In the genomic region with DNA sequence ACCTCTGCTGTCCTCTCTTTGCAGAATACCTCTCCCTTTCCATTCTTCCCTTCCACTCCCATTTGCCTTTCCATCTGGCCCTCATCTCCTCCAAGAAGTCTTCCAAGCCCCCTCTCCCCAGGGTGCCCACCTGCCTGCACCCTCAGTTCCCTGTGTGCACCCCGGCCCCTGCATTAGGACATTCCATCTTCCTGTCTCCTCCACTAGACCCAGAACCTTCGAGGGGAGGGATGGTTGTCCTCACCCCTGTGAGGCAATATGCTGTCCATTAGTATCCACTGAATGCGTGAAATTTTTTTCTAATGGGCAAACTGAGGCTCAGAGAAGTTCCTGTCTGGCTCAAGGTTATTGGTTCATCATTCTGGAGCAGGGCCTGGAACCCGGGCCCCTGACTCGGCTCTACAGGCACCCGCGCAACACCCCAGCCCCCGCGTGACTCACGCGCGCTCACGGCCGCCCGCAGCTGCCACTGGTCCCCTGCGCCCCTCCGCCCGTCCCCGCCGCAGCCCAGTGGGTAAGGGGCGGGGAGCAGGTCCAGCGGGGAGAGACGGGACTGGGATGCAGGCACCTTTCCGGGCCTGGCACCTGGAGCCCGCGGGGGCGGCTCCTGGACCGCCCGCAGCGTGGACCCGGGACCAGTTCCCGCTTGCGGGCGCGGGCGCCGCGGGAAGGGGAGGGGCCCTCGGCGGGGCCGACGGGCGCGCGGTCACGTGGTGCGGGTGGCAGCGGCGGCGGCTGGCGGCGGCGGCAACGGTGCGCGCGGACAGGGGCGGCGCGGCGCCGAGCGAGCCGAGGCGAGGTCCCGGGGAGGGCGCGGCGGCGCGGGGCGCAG, we compare ENCODE assay signal across 1 cellular context.
TF ChIP-seq lines count a peak whose summit lies in the region.

No MANE protein-coding gene starts in this region.

TF ChIP-seq in endothelial cell of umbilical vein, 7 proteins besides CTCF, POLR2A, EP300 and RAD21:
- TF ChIP-seq POLR2AphosphoS5 (IDR thresholded peaks at IDR 0.05; ENCODE audit: insufficient read depth, low read depth, low read length): no peak
- TF ChIP-seq JUN (IDR thresholded peaks at IDR 0.05; ENCODE audit: borderline replicate concordance, insufficient read depth, insufficient read length, low read depth): no peak
